11 cellular contexts compared by ENCODE assay signal in the genomic region with DNA sequence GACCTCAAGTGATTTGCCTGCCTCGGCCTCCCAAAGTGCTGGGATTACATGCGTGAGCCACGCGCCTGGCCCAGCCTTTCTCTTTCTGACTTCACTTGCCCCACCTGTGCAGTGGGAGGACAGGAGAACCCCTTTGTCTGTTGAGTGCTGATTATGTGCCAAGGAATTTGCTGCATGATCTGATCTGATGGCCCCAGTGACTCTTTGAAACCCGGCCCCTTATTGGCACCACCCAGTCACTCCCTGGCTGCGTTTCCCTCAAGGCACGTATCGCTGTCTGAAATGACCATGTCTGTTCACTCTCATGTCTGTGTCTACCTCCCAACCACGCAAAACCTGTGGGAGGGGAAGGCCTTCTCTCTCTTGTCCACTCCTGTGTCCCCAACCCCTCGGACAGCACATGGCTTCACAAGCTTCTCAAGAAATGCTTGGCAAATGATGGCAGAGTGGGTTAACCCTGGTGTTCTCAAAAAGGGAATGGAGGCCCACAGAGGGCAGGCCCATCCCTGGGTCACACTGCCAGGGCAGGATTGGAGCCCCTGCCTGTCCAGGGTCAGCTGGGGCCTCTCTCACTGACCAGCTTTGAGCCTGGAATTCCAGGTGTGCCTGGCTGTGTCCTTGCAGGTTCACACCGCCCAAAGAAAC. TPM values are rescaled to one million over a fixed set of nuclear protein-coding genes. Genes with fewer than 3 reads are reported as not detected.
A peak's percentile ranks its signal among the peaks of the same experiment; 100 is the strongest.
DNase-seq lines count a peak whose midpoint lies in the region; ATAC-seq and TF ChIP-seq lines count a peak whose summit lies in the region.
"Had no signal": no experiment of that assay in that cellular context is flagged by ENCODE, and none has a peak within 500 bp of the region (broad histone marks: within the 10 kb centered on the region; RNA-seq: fewer than 3 reads in every experiment).

No MANE protein-coding gene starts in this region.

- peaks cover 11 to 61% (median 17%) of the 10 kb centered on the region in 4 donors for H3K4me1 ChIP-seq in Peyer's patch

- peaks cover 54% of the 10 kb centered on the region for H3K4me1 Mint-ChIP-seq in memory B cell

- H3K27me3 Mint-ChIP-seq in memory B cell, result no peaks in the 10 kb centered on the region

- ATAC-seq in memory B cell (ENCODE audit: low read depth), result no peak
- ATAC-seq in GM21515 (IDR thresholded peaks at IDR 0.05; ENCODE audit: unreplicated experiment), result no peak

- no peak overlapping the region for H3K4me3 ChIP-seq in Peyer's patch

- peaks cover 8% of the 10 kb centered on the region for H3K36me3 Mint-ChIP-seq in memory B cell

- peak overlapping the region; percentile 21 for H3K4me3 Mint-ChIP-seq in memory B cell

- no peaks in the 10 kb centered on the region for H3K9me3 ChIP-seq in Peyer's patch

- no peak for TF ChIP-seq CTCF in Peyer's patch (IDR thresholded peaks at IDR 0.05)

- no peak for TF ChIP-seq POLR2A in Peyer's patch (IDR thresholded peaks at IDR 0.05)

- DNase-seq in Peyer's patch (peak in 2 of 3 donors; percentile 59 to 60), memory B cell (ENCODE audit: low spot score in 2 of 2) (no peak), cortex of kidney (lab: John Stamatoyannopoulos, UW) (no peak), NCI-H187 (lab: John Stamatoyannopoulos, UW) (no peak), NCI-H524 (lab: John Stamatoyannopoulos, UW) (no peak)
- DNase-seq: activated effector memory CD4-positive, alpha-beta T cell treated with Interleukin-2 at 50 U/mL for 16 hours; DMS79 treated with DMSO at 0.1 percent for 48 hours; NCI-H1105 treated with DMSO at 0.1 percent for 48 hours had no signal

- H3K36me3 ChIP-seq in Peyer's patch, result no peaks in the 10 kb centered on the region

- no peaks in the 10 kb centered on the region for H3K9me3 Mint-ChIP-seq in memory B cell

- peak overlapping the region; percentile 80 for H3K27ac Mint-ChIP-seq in memory B cell

- H3K27me3 ChIP-seq in Peyer's patch, result no peaks in the 10 kb centered on the region

- H3K27ac ChIP-seq in Peyer's patch (peak overlapping the region; percentile 35 to 87 (median 63)), cingulate gyrus (ENCODE audit: low read depth, low read length) (peak overlapping the region; percentile 72), temporal lobe (ENCODE audit: low read depth, low read length) (peak overlapping the region; percentile 70)

RNA-seq across cellular contexts. Expression of a gene that starts 21.9 kb away (rescaled TPM):
- total RNA-seq in Peyer's patch (10 to 100 TPM; 38.4 to 77.6 (median 46.9) TPM), temporal lobe (23.6 TPM)

Comparison
In these comparisons a context has a peak if more than half of its experiments do, and no peak if none do; other contexts are left out.
1. DNase-seq: peak in Peyer's patch (2 of 3); none in memory B cell (0 of 2), cortex of kidney (single experiment), NCI-H187 (0 of 2) and NCI-H524 (0 of 2).
2. Peak in every context shown above with its lines, with median percentiles within 50 percentile points of each other: H3K27ac ChIP-seq.